18 cellular contexts compared by ENCODE assay signal in the genomic region with DNA sequence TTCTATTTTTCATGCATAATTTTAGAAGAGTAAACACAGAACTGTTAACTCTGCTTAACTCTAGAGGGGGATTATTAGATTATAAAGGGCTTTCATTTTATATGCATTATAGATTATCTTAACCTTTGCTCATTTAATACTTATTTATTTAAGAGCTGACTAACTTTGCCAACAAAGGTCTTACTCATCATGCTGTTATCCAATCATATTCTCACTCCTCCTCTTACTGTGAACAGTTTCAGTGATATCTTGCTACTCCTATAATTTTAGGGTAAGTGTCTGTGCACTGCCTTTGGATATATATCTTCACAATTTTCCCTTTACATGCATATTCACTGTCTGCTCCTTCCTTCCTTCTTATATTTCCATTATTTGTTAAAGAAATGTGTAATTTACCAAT.
DNase-seq lines count a peak whose midpoint lies in the region; ATAC-seq and TF ChIP-seq lines count a peak whose summit lies in the region.
"Had no signal": no experiment of that assay in that cellular context is flagged by ENCODE, and none has a peak within 500 bp of the region (broad histone marks: within the 10 kb centered on the region; RNA-seq: fewer than 3 reads in every experiment).

No MANE protein-coding gene starts in this region.

- no peaks in the 10 kb centered on the region for H3K9me2 ChIP-seq in PC-3 (replicated peaks; ENCODE audit: low read length)
- H3K9me2 ChIP-seq: SK-N-SH had no signal

- no peaks in the 10 kb centered on the region for H3K27me3 ChIP-seq in PC-3 (ENCODE audit: low read length)

- no peaks in the 10 kb centered on the region for H3F3A ChIP-seq in PC-3 (ENCODE audit: low read length, unreplicated experiment)

- ATAC-seq in PC-3, result peak; percentile 93
- no peak for ATAC-seq in HG03159 (IDR thresholded peaks at IDR 0.05; ENCODE audit: unreplicated experiment)
- no peak for ATAC-seq in activated CD8-positive, alpha-beta memory T cell treated with anti-CD3 and anti-CD28 coated beads, Interleukin-2, amount 10 ng/mL, durations not matched to agents 7 days and 5 days
- ATAC-seq: Panc1 had no signal

- H3K9ac ChIP-seq in PC-3 (ENCODE audit: low read length), result no peak overlapping the region
- H3K9ac ChIP-seq: SK-N-SH had no signal

- no peaks in the 10 kb centered on the region for H4K20me1 ChIP-seq in PC-3 (ENCODE audit: low read length)

- peaks cover 19% of the 10 kb centered on the region for H3K4me1 ChIP-seq in PC-3 (ENCODE audit: insufficient read depth, low read length)
- H3K4me1 ChIP-seq: HAP-1 had no signal

- H3K36me3 ChIP-seq in PC-3 (ENCODE audit: low read depth, low read length), result no peaks in the 10 kb centered on the region
- H3K36me3 ChIP-seq: HAP-1 had no signal

- no peaks in the 10 kb centered on the region for H3K36me3 Mint-ChIP-seq in activated CD8-positive, alpha-beta memory T cell treated with anti-CD3 and anti-CD28 coated beads, Interleukin-2, amount 10 ng/mL, durations not matched to agents 7 days and 5 days

- H3K4me2 ChIP-seq in PC-3 (ENCODE audit: low read length), result peak overlapping the region; percentile 49
- H3K4me2 ChIP-seq: SK-N-SH had no signal

- peaks cover 3% of the 10 kb centered on the region for H3K9me3 Mint-ChIP-seq in activated CD8-positive, alpha-beta memory T cell treated with anti-CD3 and anti-CD28 coated beads, Interleukin-2, amount 10 ng/mL, durations not matched to agents 7 days and 5 days (ENCODE audit: low read depth)

- no peak for TF ChIP-seq CTCF in PC-3 (conservative IDR thresholded peaks at IDR 0.05; ENCODE audit: low read depth, low read length)
- TF ChIP-seq CTCF in choroid plexus epithelial cell (conservative IDR thresholded peaks at IDR 0.05; ENCODE audit: low read depth, low read length), result no peak

- H3K79me2 ChIP-seq in PC-3 (ENCODE audit: low read length), result no peaks in the 10 kb centered on the region

- no peak overlapping the region for H3K4me3 ChIP-seq in PC-3 (ENCODE audit: low read length)
- H3K4me3 ChIP-seq in choroid plexus epithelial cell (ENCODE audit: low read depth, low read length), result no peak overlapping the region
- H3K4me3 ChIP-seq: HAP-1 had no signal

- no TSS peak for BruUV-seq in PC-3 (replicated peaks; lab: Mats Ljungman, UMichigan)

- H2AFZ ChIP-seq in PC-3 (ENCODE audit: low read length), result no peak overlapping the region

- H3K4me1 Mint-ChIP-seq in activated CD8-positive, alpha-beta memory T cell treated with anti-CD3 and anti-CD28 coated beads, Interleukin-2, amount 10 ng/mL, durations not matched to agents 7 days and 5 days, result no peaks in the 10 kb centered on the region

- DNase-seq in EL (peak; percentile 19), PC-3 (peak; percentile 70), choroid plexus epithelial cell (ENCODE audit: low read depth) (peak; percentile 11), iris pigment epithelial cell (ENCODE audit: low read depth) (peak; percentile 41), NCI-H2196 (lab: John Stamatoyannopoulos, UW; ENCODE audit: unreplicated experiment) (no peak), NCI-H128 (lab: John Stamatoyannopoulos, UW; ENCODE audit: unreplicated experiment) (no peak)
- DNase-seq in activated CD8-positive, alpha-beta memory T cell treated with anti-CD3 and anti-CD28 coated beads, Interleukin-2, amount 10 ng/mL, durations not matched to agents 7 days and 5 days, result no peak
- DNase-seq: DMS 273 treated with DMSO at 0.1 percent for 48 hours, KBM-7, NCI-H1436, NCI-H2029 treated with DMSO at 0.1 percent for 48 hours, NCI-H524 treated with DMSO at 0.1 percent for 48 hours, SHP77, SK-N-SH had no signal

- no peaks in the 10 kb centered on the region for H3K9me3 ChIP-seq in PC-3 (ENCODE audit: low read length)
- H3K9me3 ChIP-seq: HAP-1, SK-N-SH had no signal

- CTCF ChIA-PET in PC-3 (lab: Charles Lee), result interaction anchor here (0.6 kb wide), 1 partner anchor 1024 kb away, joined by 3 read pairs; no protein-coding TSS in a partner anchor
- CTCF ChIA-PET in activated CD8-positive, alpha-beta memory T cell treated with anti-CD3 and anti-CD28 coated beads, Interleukin-2, amount 10 ng/mL, durations not matched to agents 7 days and 5 days (lab: Charles Lee), result no interaction called here

- no peak overlapping the region for H3K4me3 Mint-ChIP-seq in activated CD8-positive, alpha-beta memory T cell treated with anti-CD3 and anti-CD28 coated beads, Interleukin-2, amount 10 ng/mL, durations not matched to agents 7 days and 5 days

- H3K27me3 Mint-ChIP-seq in activated CD8-positive, alpha-beta memory T cell treated with anti-CD3 and anti-CD28 coated beads, Interleukin-2, amount 10 ng/mL, durations not matched to agents 7 days and 5 days, result no peaks in the 10 kb centered on the region

- H3K27ac ChIP-seq in PC-3 (ENCODE audit: low read length), result peak overlapping the region; percentile 56
- H3K27ac ChIP-seq: C4-2B had no signal

- intact Hi-C loops in PC-3 (cut with micrococcal nuclease), result no loop called here

- POLR2A ChIA-PET in PC-3 (lab: Charles Lee; ENCODE audit: unreplicated experiment), result no interaction called here

- no peak overlapping the region for H3K27ac Mint-ChIP-seq in activated CD8-positive, alpha-beta memory T cell treated with anti-CD3 and anti-CD28 coated beads, Interleukin-2, amount 10 ng/mL, durations not matched to agents 7 days and 5 days

Comparison
In these comparisons a context has a peak if more than half of its experiments do, and no peak if none do; other contexts are left out.
1. DNase-seq: peak in EL (single experiment), PC-3 (single experiment), choroid plexus epithelial cell (single experiment) and iris pigment epithelial cell (single experiment); none in activated CD8-positive, alpha-beta memory T cell treated with anti-CD3 and anti-CD28 coated beads, Interleukin-2, amount 10 ng/mL, durations not matched to agents 7 days and 5 days (single experiment), NCI-H2196 (single experiment) and NCI-H128 (single experiment).